ENCODE assay signal across 8 cellular contexts in the genomic region with DNA sequence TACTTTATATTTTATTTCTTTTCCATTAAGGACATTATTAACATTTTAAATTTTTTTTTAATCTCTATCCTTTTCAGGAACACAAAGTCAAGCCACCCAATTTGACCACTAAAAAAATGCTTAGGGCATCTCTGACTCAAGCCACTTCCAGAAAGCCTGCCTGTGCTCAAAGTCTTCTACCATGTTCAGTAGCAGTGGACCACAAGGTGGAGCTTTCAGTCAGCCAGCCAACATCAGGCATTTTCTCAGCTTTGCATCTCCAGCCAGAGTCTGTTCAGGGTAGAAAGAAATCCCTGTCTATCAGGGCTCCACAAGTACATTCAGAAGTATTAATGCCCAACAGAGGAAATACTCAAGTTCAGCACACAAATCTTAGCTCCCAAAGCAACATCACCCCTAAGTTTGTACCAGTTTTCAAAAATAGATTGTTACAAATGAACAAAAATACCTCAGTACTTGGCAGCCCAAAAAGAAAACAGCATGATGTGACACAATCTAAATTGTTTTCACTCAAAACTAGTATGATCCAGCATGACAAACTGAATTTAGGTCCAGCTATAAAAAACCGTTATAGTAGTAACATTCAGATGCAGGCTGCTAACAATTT. TPM values are rescaled to one million over a fixed set of nuclear protein-coding genes. Genes with fewer than 3 reads are reported as not detected.
A peak's percentile ranks its signal among the peaks of the same experiment; 100 is the strongest.
DNase-seq lines count a peak whose midpoint lies in the region; ATAC-seq and TF ChIP-seq lines count a peak whose summit lies in the region.

No MANE protein-coding gene starts in this region.

- POLR2A ChIA-PET in naive thymus-derived CD8-positive, alpha-beta T cell (lab: Charles Lee), result interaction anchor here (1.1 to 3.6 kb wide), 6 partner anchors 18 to 143 kb away, joined by 3 to 31 read pairs (median 5); a partner anchor contains a TSS

- peaks cover 0 to 3% (median 0%) of the 10 kb centered on the region in 5 donors for H3K27me3 Mint-ChIP-seq in naive thymus-derived CD8-positive, alpha-beta T cell

- no peaks in the 10 kb centered on the region for H3K36me3 ChIP-seq in esophagus squamous epithelium
- no peaks in the 10 kb centered on the region for H3K36me3 ChIP-seq in upper lobe of right lung

- no peaks in the 10 kb centered on the region for H3K9me3 Mint-ChIP-seq in naive thymus-derived CD8-positive, alpha-beta T cell

- intact Hi-C loops in esophagus squamous epithelium (cut with DNase I), result loop anchor here (5.0 kb wide), 2 partner anchors 139 to 199 kb away; no protein-coding TSS in a partner anchor
- intact Hi-C loops in upper lobe of right lung (cut with DNase I), result loop anchor here (10.0 kb wide), 1 partner anchor 202 kb away; no protein-coding TSS in a partner anchor

- TF ChIP-seq CTCF in AG09319 (IDR thresholded peaks at IDR 0.05; ENCODE audit: low read depth, low read length) (peak; percentile 89), esophagus squamous epithelium (IDR thresholded peaks at IDR 0.05) (peak in 5 of 6 experiments; percentile 60 to 76 (median 64)), upper lobe of right lung (IDR thresholded peaks at IDR 0.05) (peak; percentile 72)

- H3K4me3 Mint-ChIP-seq in naive thymus-derived CD8-positive, alpha-beta T cell, result no peak overlapping the region

- H3K27ac ChIP-seq in esophagus squamous epithelium, result no peak overlapping the region
- no peak overlapping the region for H3K27ac ChIP-seq in upper lobe of right lung

- H3K9me3 ChIP-seq in esophagus squamous epithelium, result no peaks in the 10 kb centered on the region
- no peaks in the 10 kb centered on the region for H3K9me3 ChIP-seq in upper lobe of right lung

- no peaks in the 10 kb centered on the region for H3K36me3 Mint-ChIP-seq in naive thymus-derived CD8-positive, alpha-beta T cell

- WGBS in esophagus squamous epithelium, 2 donors, result 74 to 76% methylated on average over 1 of the region's 1 CpG

- H3K4me3 ChIP-seq in esophagus squamous epithelium, result no peak overlapping the region
- H3K4me3 ChIP-seq in upper lobe of right lung, result no peak overlapping the region

- peak; percentile 40 for DNase-seq in AG09319 (ENCODE audit: extremely low read depth, low read depth)
- DNase-seq in NCI-H748 treated with DMSO at 0.1 percent for 48 hours (lab: John Stamatoyannopoulos, UW), result peak; percentile 37
- DNase-seq in activated CD8-positive, alpha-beta memory T cell treated with anti-CD3 and anti-CD28 coated beads, Interleukin-2, amount 50 U/mL, for 4 hours, result peak; percentile 51
- DNase-seq in esophagus squamous epithelium (lab: John Stamatoyannopoulos, UW), result no peak
- DNase-seq in naive thymus-derived CD8-positive, alpha-beta T cell, result peak; percentile 27 to 84 (median 64)
- no peak for DNase-seq in upper lobe of right lung

- TF ChIP-seq POLR2A in esophagus squamous epithelium (IDR thresholded peaks at IDR 0.05), result no peak

- ATAC-seq in GM18502 (IDR thresholded peaks at IDR 0.05; ENCODE audit: poor library complexity, unreplicated experiment) (peak; percentile 75), HG03354 (IDR thresholded peaks at IDR 0.05; ENCODE audit: poor library complexity, severe bottlenecking, unreplicated experiment) (peak; percentile 76), upper lobe of right lung (peak; percentile 91)
- peak; percentile 96 to 97 for ATAC-seq in naive thymus-derived CD8-positive, alpha-beta T cell

- H3K4me1 Mint-ChIP-seq in naive thymus-derived CD8-positive, alpha-beta T cell, result peaks cover 2 to 14% (median 11%) of the 10 kb centered on the region in 4 donors

- H3K4me1 ChIP-seq in esophagus squamous epithelium, result no peaks in the 10 kb centered on the region
- no peaks in the 10 kb centered on the region for H3K4me1 ChIP-seq in upper lobe of right lung

- H3K27me3 ChIP-seq in esophagus squamous epithelium (peaks cover 0 to 4% (median 0%) of the 10 kb centered on the region in 4 donors), upper lobe of right lung (no peaks in the 10 kb centered on the region)

- peak overlapping the region in 5 of 10 donors; percentile 44 to 75 (median 66) for H3K27ac Mint-ChIP-seq in naive thymus-derived CD8-positive, alpha-beta T cell

RNA-seq across cellular contexts. Expression of a gene that starts 37.6 kb away (rescaled TPM):
- total RNA-seq in esophagus squamous epithelium (not detected), upper lobe of right lung (0.17 TPM)
- not detected for total RNA-seq in naive thymus-derived CD8-positive, alpha-beta T cell
- polyA plus RNA-seq in naive thymus-derived CD8-positive, alpha-beta T cell, result not detected

Comparison
In these comparisons a context has a peak if more than half of its experiments do, and no peak if none do; other contexts are left out.
1. DNase-seq: peak in AG09319 (single experiment), NCI-H748 treated with DMSO at 0.1 percent for 48 hours (single experiment), activated CD8-positive, alpha-beta memory T cell treated with anti-CD3 and anti-CD28 coated beads, Interleukin-2, amount 50 U/mL, for 4 hours (single experiment) and naive thymus-derived CD8-positive, alpha-beta T cell (10 of 10); none in esophagus squamous epithelium (single experiment) and upper lobe of right lung (single experiment).
2. Peak in every context shown above with its lines, with median percentiles within 50 percentile points of each other: CTCF ChIP-seq and ATAC-seq.